Comparison of ENCODE assay signal across 15 cellular contexts in genomic region chr11:122803716-122804115, GRCh38. TPM values are rescaled to one million over a fixed set of nuclear protein-coding genes. Genes with fewer than 3 reads are reported as not detected.
DNase-seq lines count a peak whose midpoint lies in the region; ATAC-seq and TF ChIP-seq lines count a peak whose summit lies in the region.
"Had no signal": no experiment of that assay in that cellular context is flagged by ENCODE, and none has a peak within 500 bp of the region (broad histone marks: within the 10 kb centered on the region; RNA-seq: fewer than 3 reads in every experiment).

No MANE protein-coding gene starts in this region.

- H3K4me3 ChIP-seq in CD4-positive, CD25-positive, alpha-beta regulatory T cell (ENCODE audit: low read depth, low read length): no peak overlapping the region
- H3K4me3 ChIP-seq in neural progenitor cell (no peak overlapping the region), sigmoid colon (no peak overlapping the region), MM.1S (ENCODE audit: low read length) (no peak overlapping the region)
- H3K4me3 ChIP-seq: heart left ventricle had no signal

- no peaks in the 10 kb centered on the region for H3K27me3 ChIP-seq in CD4-positive, CD25-positive, alpha-beta regulatory T cell (ENCODE audit: control insufficient read depth, insufficient read depth, low read length)
- H3K27me3 ChIP-seq in neural progenitor cell (no peaks in the 10 kb centered on the region), sigmoid colon (no peaks in the 10 kb centered on the region), MM.1S (replicated peaks; ENCODE audit: insufficient read depth, low read length) (no peaks in the 10 kb centered on the region)
- H3K27me3 ChIP-seq: heart left ventricle had no signal

- no peaks in the 10 kb centered on the region for H3K27me3 Mint-ChIP-seq in CD4-positive, CD25-positive, alpha-beta regulatory T cell
- H3K27me3 Mint-ChIP-seq in chondrocyte (ENCODE audit: low read depth): no peaks in the 10 kb centered on the region
- peaks cover 7% of the 10 kb centered on the region for H3K27me3 Mint-ChIP-seq in neural progenitor cell (ENCODE audit: insufficient read depth, low read depth)

- no peak overlapping the region for H3K9ac ChIP-seq in neural progenitor cell
- H3K9ac ChIP-seq in MM.1S (ENCODE audit: low read length): no peak overlapping the region

- peak overlapping the region; percentile 7 to 73 (median 7) for H3K27ac Mint-ChIP-seq in CD4-positive, CD25-positive, alpha-beta regulatory T cell
- H3K27ac Mint-ChIP-seq in chondrocyte (ENCODE audit: unreplicated experiment) (peak overlapping the region; percentile 69), neural progenitor cell (peak overlapping the region; percentile 67)

- WGBS in sigmoid colon, 2 donors: 90 to 92% methylated on average over 5 of the region's 5 CpGs

- H3K9me2 ChIP-seq in MM.1S (replicated peaks; ENCODE audit: insufficient read depth, low read length): no peaks in the 10 kb centered on the region

- no peak for DNase-seq in CD4-positive, CD25-positive, alpha-beta regulatory T cell
- DNase-seq in M059J (ENCODE audit: low read depth): peak; percentile 40
- no peak for DNase-seq in chondrocyte (ENCODE audit: low spot score)
- DNase-seq in neural progenitor cell (ENCODE audit: low spot score): no peak
- no peak for DNase-seq in sigmoid colon
- no peak for DNase-seq in head of caudate nucleus
- DNase-seq in MM.1S: no peak
- DNase-seq: effector memory CD4-positive, alpha-beta T cell; GDM1; heart left ventricle; left ventricle myocardium superior; NCI-H1417 treated with DMSO at 0.1 percent for 48 hours; NCI-H510A treated with DMSO at 0.1 percent for 48 hours; Right ventricle myocardium superior had no signal

- H3K36me3 ChIP-seq in CD4-positive, CD25-positive, alpha-beta regulatory T cell (ENCODE audit: control insufficient read depth, insufficient read depth, low read length): peaks cover 63% of the 10 kb centered on the region
- H3K36me3 ChIP-seq in neural progenitor cell: no peaks in the 10 kb centered on the region
- H3K36me3 ChIP-seq in sigmoid colon: peaks cover 0 to 8% (median 0%) of the 10 kb centered on the region in 4 donors
- H3K36me3 ChIP-seq in MM.1S (replicated peaks; ENCODE audit: insufficient read depth, low read length): no peaks in the 10 kb centered on the region

- H3K79me2 ChIP-seq in neural progenitor cell (ENCODE audit: low read depth) (no peaks in the 10 kb centered on the region), MM.1S (ENCODE audit: low read length) (no peaks in the 10 kb centered on the region)

- H4K20me1 ChIP-seq in neural progenitor cell (ENCODE audit: low read depth) (no peaks in the 10 kb centered on the region), MM.1S (ENCODE audit: insufficient read depth, low read length) (no peaks in the 10 kb centered on the region)

- no peak for ATAC-seq in CD4-positive, CD25-positive, alpha-beta regulatory T cell (ENCODE audit: low read depth in 2 of 2)
- ATAC-seq in GM18520 (IDR thresholded peaks at IDR 0.05; ENCODE audit: unreplicated experiment): no peak
- ATAC-seq: left ventricle myocardium superior had no signal

- H3K9me3 Mint-ChIP-seq in CD4-positive, CD25-positive, alpha-beta regulatory T cell: no peaks in the 10 kb centered on the region
- H3K9me3 Mint-ChIP-seq in chondrocyte (ENCODE audit: low read depth) (no peaks in the 10 kb centered on the region), neural progenitor cell (no peaks in the 10 kb centered on the region)

- no peaks in the 10 kb centered on the region for H3K9me3 ChIP-seq in CD4-positive, CD25-positive, alpha-beta regulatory T cell (ENCODE audit: control insufficient read depth in 2 of 2, low read length in 2 of 2)
- H3K9me3 ChIP-seq in neural progenitor cell (ENCODE audit: low read depth) (no peaks in the 10 kb centered on the region), sigmoid colon (no peaks in the 10 kb centered on the region), MM.1S (replicated peaks; ENCODE audit: insufficient read depth, low read length) (no peaks in the 10 kb centered on the region)
- H3K9me3 ChIP-seq: heart left ventricle had no signal

- no peaks in the 10 kb centered on the region for H3K4me1 ChIP-seq in CD4-positive, CD25-positive, alpha-beta regulatory T cell (ENCODE audit: control insufficient read depth, insufficient read depth, low read length, poor library complexity, severe bottlenecking)
- H3K4me1 ChIP-seq in neural progenitor cell (peaks cover 4% of the 10 kb centered on the region), sigmoid colon (no peaks in the 10 kb centered on the region), MM.1S (ENCODE audit: low read length) (peaks cover 5% of the 10 kb centered on the region)

- H3F3A ChIP-seq in neural progenitor cell (ENCODE audit: low read depth) (no peaks in the 10 kb centered on the region), MM.1S (ENCODE audit: insufficient read depth, low read length) (no peaks in the 10 kb centered on the region)

- no peak overlapping the region for H2AFZ ChIP-seq in neural progenitor cell (replicated peaks)
- H2AFZ ChIP-seq in MM.1S (ENCODE audit: low read length): no peak overlapping the region

- peaks cover 79% of the 10 kb centered on the region for H3K36me3 Mint-ChIP-seq in CD4-positive, CD25-positive, alpha-beta regulatory T cell
- no peaks in the 10 kb centered on the region for H3K36me3 Mint-ChIP-seq in chondrocyte (ENCODE audit: low read depth)
- H3K36me3 Mint-ChIP-seq in neural progenitor cell: no peaks in the 10 kb centered on the region

- TF ChIP-seq EP300 in sigmoid colon (IDR thresholded peaks at IDR 0.05): no peak

- TF ChIP-seq POLR2A in sigmoid colon (IDR thresholded peaks at IDR 0.05): no peak

- H3K27ac ChIP-seq in CD4-positive, CD25-positive, alpha-beta regulatory T cell (ENCODE audit: insufficient read depth, low read length, poor library complexity, severe bottlenecking): no peak overlapping the region
- H3K27ac ChIP-seq in neural progenitor cell (no peak overlapping the region), sigmoid colon (no peak overlapping the region), MM.1S (ENCODE audit: low read length) (no peak overlapping the region)
- H3K27ac ChIP-seq: heart left ventricle had no signal

- no peak overlapping the region for H3K4me2 ChIP-seq in neural progenitor cell
- no peak overlapping the region for H3K4me2 ChIP-seq in MM.1S (ENCODE audit: low read depth, low read length)

- no peak overlapping the region for H3K4me3 Mint-ChIP-seq in CD4-positive, CD25-positive, alpha-beta regulatory T cell
- H3K4me3 Mint-ChIP-seq in chondrocyte (ENCODE audit: unreplicated experiment) (no peak overlapping the region), neural progenitor cell (no peak overlapping the region)

- intact Hi-C loops in sigmoid colon (cut with DNase I) (no loop called here), head of caudate nucleus (cut with DNase I) (no loop called here)

- no peak for TF ChIP-seq CTCF in chondrocyte (IDR thresholded peaks at IDR 0.05)
- no peak for TF ChIP-seq CTCF in neural progenitor cell (IDR thresholded peaks at IDR 0.05)
- TF ChIP-seq CTCF in sigmoid colon (IDR thresholded peaks at IDR 0.05): no peak
- TF ChIP-seq CTCF in MM.1S (IDR thresholded peaks at IDR 0.05; ENCODE audit: low read length): no peak

- peaks cover 0 to 12% (median 8%) of the 10 kb centered on the region in 4 donors for H3K4me1 Mint-ChIP-seq in CD4-positive, CD25-positive, alpha-beta regulatory T cell
- H3K4me1 Mint-ChIP-seq in chondrocyte (ENCODE audit: low read depth) (peaks cover 35% of the 10 kb centered on the region), neural progenitor cell (peaks cover 32% of the 10 kb centered on the region)

RNA-seq across cellular contexts. Expression of gene CRTAM, which starts 34.6 kb away (rescaled TPM):
- 1.4 TPM for total RNA-seq in CD4-positive, CD25-positive, alpha-beta regulatory T cell
- 1 to 10 TPM in 2 of 4 donors, under 1 TPM in 2; 0.29 to 1.9 (median 0.98) TPM for polyA plus RNA-seq in CD4-positive, CD25-positive, alpha-beta regulatory T cell
- not detected in 2 replicates for total RNA-seq in M059J (2014; rRNA removed; shearing (Covaris generic))
- not detected in 3 replicates for total RNA-seq in chondrocyte
- not detected in 2 replicates for total RNA-seq in neural progenitor cell (ENCODE audit: low replicate concordance)
- under 1 TPM in 1 of 4 donors, not detected in 3; 0.41 TPM for total RNA-seq in sigmoid colon
- polyA plus RNA-seq in sigmoid colon: 1 to 10 TPM in 1 of 3 donors, not detected in 2; 1.5 TPM
- total RNA-seq: left ventricle myocardium superior had no signal

Comparison
In these comparisons a context has a peak if more than half of its experiments do, and no peak if none do; other contexts are left out.
1. H3K27ac Mint-ChIP-seq: peak in every context shown above with its lines; median percentile 69 in chondrocyte; 67 in neural progenitor cell; 7 in CD4-positive, CD25-positive, alpha-beta regulatory T cell.